Comparison of ENCODE assay signal across 8 cellular contexts in genomic region chr5:139561655-139562451, GRCh38. TPM values are rescaled to one million over a fixed set of nuclear protein-coding genes. Genes with fewer than 3 reads are reported as not detected.
DNase-seq lines count a peak whose midpoint lies in the region; ATAC-seq and TF ChIP-seq lines count a peak whose summit lies in the region.

No MANE protein-coding gene starts in this region.

- TF ChIP-seq CTCF in fibroblast of villous mesenchyme (IDR thresholded peaks at IDR 0.05; ENCODE audit: insufficient read depth, low read depth, low read length) (no peak), neural crest cell (conservative IDR thresholded peaks at IDR 0.05) (no peak), tibial artery (IDR thresholded peaks at IDR 0.05) (no peak)

- no peaks in the 10 kb centered on the region for H3K36me3 ChIP-seq in tibial artery

- peak overlapping the region; percentile 91 for H3K27ac Mint-ChIP-seq in neural crest cell (ENCODE audit: unreplicated experiment)

- H3K9me3 ChIP-seq in tibial artery, result no peaks in the 10 kb centered on the region

- DNase-seq in NCI-H1417 (lab: John Stamatoyannopoulos, UW), result peak; percentile 27 to 82 (median 70)
- no peak for DNase-seq in NCI-H1417 treated with DMSO at 0.1 percent for 48 hours (lab: John Stamatoyannopoulos, UW)
- DNase-seq in NCI-H226, result peak; percentile 20
- DNase-seq in activated T-cell treated with anti-CD3 and anti-CD28 coated beads, Interleukin-2, amount 50 U/mL, for 4 hours, result peak; percentile 45
- DNase-seq in fibroblast of villous mesenchyme (ENCODE audit: low read depth), result peak; percentile 61
- peak; percentile 45 for DNase-seq in neural crest cell (ENCODE audit: low read depth, low spot score)
- DNase-seq in tibial artery, result peak; percentile 31 to 72

- H3K27me3 ChIP-seq in tibial artery, result no peaks in the 10 kb centered on the region

- H3K4me3 ChIP-seq in fibroblast of villous mesenchyme (ENCODE audit: low read depth, low read length) (peak overlapping the region; percentile 87), tibial artery (peak overlapping the region; percentile 68 to 91)

- no peaks in the 10 kb centered on the region for H3K9me3 Mint-ChIP-seq in activated T-cell treated with anti-CD3 and anti-CD28 coated beads, Interleukin-2, amount 50 U/mL, for 4 hours
- no peaks in the 10 kb centered on the region for H3K9me3 Mint-ChIP-seq in neural crest cell

- peaks cover 45% of the 10 kb centered on the region for H3K4me1 Mint-ChIP-seq in activated T-cell treated with anti-CD3 and anti-CD28 coated beads, Interleukin-2, amount 50 U/mL, for 4 hours (ENCODE audit: low read depth)
- peaks cover 41% of the 10 kb centered on the region for H3K4me1 Mint-ChIP-seq in neural crest cell

- ATAC-seq in HG02763 (IDR thresholded peaks at IDR 0.05; ENCODE audit: unreplicated experiment), result peak; percentile 22
- ATAC-seq in activated T-cell treated with anti-CD3 and anti-CD28 coated beads, Interleukin-2, amount 50 U/mL, for 4 hours, result peak; percentile 36 to 38

- H3K4me1 ChIP-seq in tibial artery, result peaks cover 0 to 50% (median 38%) of the 10 kb centered on the region in 4 donors

- H3K27ac ChIP-seq in tibial artery, result peak overlapping the region; percentile 95 to 96

- intact Hi-C loops in tibial artery (cut with DNase I; ENCODE audit: low total_unique reads), result no loop called here

- peak overlapping the region; percentile 94 for H3K4me3 Mint-ChIP-seq in activated T-cell treated with anti-CD3 and anti-CD28 coated beads, Interleukin-2, amount 50 U/mL, for 4 hours
- peak overlapping the region; percentile 92 for H3K4me3 Mint-ChIP-seq in neural crest cell

- H3K36me3 Mint-ChIP-seq in activated T-cell treated with anti-CD3 and anti-CD28 coated beads, Interleukin-2, amount 50 U/mL, for 4 hours (ENCODE audit: insufficient read depth), result peaks cover 15% of the 10 kb centered on the region
- H3K36me3 Mint-ChIP-seq in neural crest cell (ENCODE audit: low read depth), result peaks cover 3% of the 10 kb centered on the region

- no peaks in the 10 kb centered on the region for H3K27me3 Mint-ChIP-seq in activated T-cell treated with anti-CD3 and anti-CD28 coated beads, Interleukin-2, amount 50 U/mL, for 4 hours (ENCODE audit: low read depth)
- no peaks in the 10 kb centered on the region for H3K27me3 Mint-ChIP-seq in neural crest cell (ENCODE audit: low read depth)

RNA-seq across cellular contexts. Expression of gene UBE2D2, which starts 0.7 kb away (rescaled TPM):
- total RNA-seq in activated T-cell treated with anti-CD3 and anti-CD28 coated beads, Interleukin-2, amount 50 U/mL, for 4 hours, result 100 to 1,000 TPM; 197 to 223 (median 214) TPM
- total RNA-seq in fibroblast of villous mesenchyme, result 53.8 and 56.6 TPM in 2 replicates
- 165 and 166 TPM in 2 replicates for total RNA-seq in neural crest cell
